Comparison of ENCODE assay signal across 31 cellular contexts in the genomic region with DNA sequence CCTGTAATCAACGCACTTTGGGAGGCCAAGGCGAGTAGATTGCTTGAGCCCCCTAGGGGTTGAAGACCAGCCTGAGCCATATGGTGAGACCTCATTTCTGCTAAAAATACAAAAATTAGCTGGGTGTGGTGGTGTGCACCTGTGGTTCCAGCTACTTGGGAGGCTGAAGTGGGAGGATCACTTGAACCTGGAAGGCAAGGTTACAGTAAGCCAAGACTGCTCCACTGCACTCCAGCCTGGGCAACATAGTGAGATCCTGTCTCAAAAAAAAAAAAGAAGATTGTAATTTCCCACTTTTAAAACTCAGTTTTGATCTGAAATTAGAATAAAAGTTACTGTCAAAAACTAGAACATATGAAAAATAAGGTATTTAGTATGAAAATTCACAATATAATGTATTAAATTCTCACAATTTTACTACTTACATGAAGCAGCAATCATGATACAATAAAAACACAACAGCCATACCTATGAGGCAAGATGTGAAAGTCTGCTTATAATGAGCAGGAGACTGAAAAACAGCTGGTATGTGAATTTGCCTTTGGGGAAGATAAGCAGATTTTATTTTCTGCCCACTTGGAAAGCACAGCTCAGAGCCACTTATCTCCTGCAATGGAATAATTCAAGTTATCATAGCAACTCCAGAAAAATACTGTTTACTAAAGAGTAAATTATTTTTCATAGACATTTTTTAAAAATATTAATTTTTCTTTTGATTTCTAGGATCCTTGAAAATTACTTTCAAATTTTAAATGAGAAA.
"Had no signal": no experiment of that assay in that cellular context is flagged by ENCODE, and none has a peak within 500 bp of the region (broad histone marks: within the 10 kb centered on the region; RNA-seq: fewer than 3 reads in every experiment).

No MANE protein-coding gene starts in this region.

- H3K27ac Mint-ChIP-seq: activated CD4-positive, alpha-beta T cell treated with anti-CD3 and anti-CD28 coated beads for 36 hours; activated CD4-positive, alpha-beta T cell treated with anti-CD3 and anti-CD28 coated beads, Interleukin-2, amount 10 ng/mL, durations not matched to agents 7 days and 5 days; activated CD8-positive, alpha-beta T cell treated with anti-CD3 and anti-CD28 coated beads, Interleukin-2, amount 10 ng/mL, durations not matched to agents 7 days and 5 days; activated naive CD4-positive, alpha-beta T cell treated with anti-CD3 and anti-CD28 coated beads for 36 hours; activated naive CD4-positive, alpha-beta T cell treated with anti-CD3 and anti-CD28 coated beads, Interleukin-2, amount 50 U/mL, for 72 hours; activated T-helper 1 cell treated with anti-CD3 and anti-CD28 coated beads, Interleukin-12 subunit alpha, Interleukin-12 subunit beta, Interleukin-2, Interleukin-4 antibody, amounts not matched to agents 30 ng/mL and 10 ng/mL and 1 ng/mL, durations not matched to agents 14 hours and 24 hours and 36 hours; T-helper 1 cell treated with Interleukin-12 subunit alpha and Interleukin-12 subunit beta and Interleukin-4 antibody, amounts not matched to agents 30 μg/mL and 1 μg/mL, for 36 hours; T-helper 2 cell treated with Interferon-gamma antibody and Interleukin-4, amounts not matched to agents 5 μg/mL and 100 μg/mL, for 36 hours had no signal

- H3K9me3 ChIP-seq: body of pancreas, breast epithelium, Peyer's patch had no signal

- H3K27me3 Mint-ChIP-seq: activated CD4-positive, alpha-beta T cell treated with anti-CD3 and anti-CD28 coated beads for 36 hours; activated CD4-positive, alpha-beta T cell treated with anti-CD3 and anti-CD28 coated beads, Interleukin-2, amount 10 ng/mL, durations not matched to agents 7 days and 5 days had no signal

- H3K27ac ChIP-seq: adrenal gland, body of pancreas, breast epithelium, Peyer's patch had no signal

- FAIRE-seq: astrocyte, TTC549 had no signal

- ATAC-seq: activated CD4-positive, alpha-beta T cell treated with anti-CD3 and anti-CD28 coated beads for 36 hours; activated CD4-positive, CD25-positive, alpha-beta regulatory T cell treated with anti-CD3 and anti-CD28 coated beads, Interleukin-2, amount 50 U/mL, for 24 hours; activated CD8-positive, alpha-beta T cell treated with anti-CD3 and anti-CD28 coated beads, Interleukin-2, amount 10 ng/mL, durations not matched to agents 7 days and 5 days; activated naive CD4-positive, alpha-beta T cell treated with anti-CD3 and anti-CD28 coated beads, Interleukin-2, amount 50 U/mL, for 72 hours; activated T-cell treated with anti-CD3 and anti-CD28 coated beads, Interleukin-2, amount 50 U/mL, for 4 hours; body of pancreas; PC-3 had no signal

- H3K4me1 ChIP-seq: adrenal gland, body of pancreas, breast epithelium, Peyer's patch had no signal

- H3K9me3 Mint-ChIP-seq: activated CD4-positive, alpha-beta T cell treated with anti-CD3 and anti-CD28 coated beads, Interleukin-2, amount 10 ng/mL, durations not matched to agents 7 days and 5 days; activated naive CD4-positive, alpha-beta T cell treated with anti-CD3 and anti-CD28 coated beads for 36 hours; activated naive CD4-positive, alpha-beta T cell treated with anti-CD3 and anti-CD28 coated beads, Interleukin-2, amount 50 U/mL, for 72 hours; activated T-cell treated with anti-CD3 and anti-CD28 coated beads, Interleukin-2, amount 50 U/mL, for 4 hours; activated T-helper 1 cell treated with anti-CD3 and anti-CD28 coated beads, Interleukin-12 subunit alpha, Interleukin-12 subunit beta, Interleukin-2, Interleukin-4 antibody, amounts not matched to agents 30 ng/mL and 10 ng/mL and 1 ng/mL, durations not matched to agents 14 hours and 24 hours and 36 hours; T-helper 1 cell treated with Interleukin-12 subunit alpha and Interleukin-12 subunit beta and Interleukin-4 antibody, amounts not matched to agents 30 μg/mL and 1 μg/mL, for 36 hours; T-helper 2 cell treated with Interferon-gamma antibody and Interleukin-4, amounts not matched to agents 5 μg/mL and 100 μg/mL, for 36 hours had no signal

- H3K36me3 ChIP-seq: adrenal gland, breast epithelium had no signal

- H3K27me3 ChIP-seq: adrenal gland, body of pancreas, breast epithelium, Peyer's patch had no signal

- H3K4me3 Mint-ChIP-seq: activated CD4-positive, alpha-beta T cell treated with anti-CD3 and anti-CD28 coated beads for 36 hours; activated CD4-positive, alpha-beta T cell treated with anti-CD3 and anti-CD28 coated beads, Interleukin-2, amount 10 ng/mL, durations not matched to agents 7 days and 5 days; activated CD8-positive, alpha-beta T cell treated with anti-CD3 and anti-CD28 coated beads, Interleukin-2, amount 10 ng/mL, durations not matched to agents 7 days and 5 days; activated naive CD4-positive, alpha-beta T cell treated with anti-CD3 and anti-CD28 coated beads for 36 hours; activated T-cell treated with anti-CD3 and anti-CD28 coated beads, Interleukin-2, amount 50 U/mL, for 4 hours; activated T-helper 1 cell treated with anti-CD3 and anti-CD28 coated beads, Interleukin-12 subunit alpha, Interleukin-12 subunit beta, Interleukin-2, Interleukin-4 antibody, amounts not matched to agents 30 ng/mL and 10 ng/mL and 1 ng/mL, durations not matched to agents 14 hours and 24 hours and 36 hours; T-helper 1 cell treated with Interleukin-12 subunit alpha and Interleukin-12 subunit beta and Interleukin-4 antibody, amounts not matched to agents 30 μg/mL and 1 μg/mL, for 36 hours; T-helper 2 cell treated with Interferon-gamma antibody and Interleukin-4, amounts not matched to agents 5 μg/mL and 100 μg/mL, for 36 hours had no signal

- H3K4me3 ChIP-seq: adrenal gland, body of pancreas, breast epithelium, Peyer's patch had no signal

- DNase-seq: activated CD4-positive, alpha-beta T cell treated with anti-CD3 and anti-CD28 coated beads for 36 hours; activated CD4-positive, alpha-beta T cell treated with anti-CD3 and anti-CD28 coated beads, Interleukin-2, amount 10 ng/mL, durations not matched to agents 7 days and 5 days; activated CD4-positive, alpha-beta T cell treated with anti-CD3 and anti-CD28 coated beads, Interleukin-2, amount 50 U/mL, for 48 hours; activated CD8-positive, alpha-beta T cell treated with anti-CD3 and anti-CD28 coated beads, Interleukin-2, amount 10 ng/mL, durations not matched to agents 7 days and 5 days; activated gamma-delta T cell treated with Interleukin-2 at 50 U/mL for 16 hours; activated naive CD4-positive, alpha-beta T cell treated with anti-CD3 and anti-CD28 coated beads for 36 hours; activated T-cell treated with anti-CD3 and anti-CD28 coated beads, Interleukin-2, amount 50 U/mL, for 4 hours; adrenal gland; body of pancreas; Karpas-422; KBM-7; NCI-H1048; NCI-H1105 treated with DMSO at 0.1 percent for 48 hours; NCI-H1436; NCI-H1694; NCI-H1930; NCI-H510A; NCI-H526; NCI-H774; PC-3; Peyer's patch; RPMI8226; SHP77 treated with DMSO at 0.1 percent for 48 hours had no signal
